In the genomic region with DNA sequence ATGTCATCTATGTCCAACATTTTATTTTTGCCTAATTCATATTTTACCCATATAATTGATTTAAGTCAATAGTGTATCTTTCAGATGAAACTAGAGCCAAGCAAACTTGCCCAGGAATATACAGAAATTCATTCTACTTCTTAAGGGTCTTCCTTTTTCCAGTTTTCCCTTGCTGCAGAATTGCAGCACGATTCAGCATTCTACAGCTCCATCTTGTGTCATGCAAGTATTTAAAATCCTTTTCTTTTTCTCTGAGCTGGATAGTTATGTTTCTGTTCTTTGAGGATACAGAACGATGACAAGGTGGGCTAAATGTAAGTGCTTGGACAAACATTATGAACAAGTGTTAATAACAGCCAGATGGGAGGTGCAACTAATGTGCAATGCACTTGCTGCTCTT, we compare ENCODE assay signal across 14 cellular contexts.
DNase-seq lines count a peak whose midpoint lies in the region; ATAC-seq and TF ChIP-seq lines count a peak whose summit lies in the region.
"Had no signal": no experiment of that assay in that cellular context is flagged by ENCODE, and none has a peak within 500 bp of the region (broad histone marks: within the 10 kb centered on the region; RNA-seq: fewer than 3 reads in every experiment).

No MANE protein-coding gene starts in this region.

- DNase-seq in SK-N-SH (no peak), Panc1 (ENCODE audit: low read depth, low spot score) (no peak), fibroblast of peridontal ligament (ENCODE audit: extremely low read depth) (peak; percentile 47), T-helper 1 cell (no peak), MG63 (no peak), left ventricle myocardium superior (no peak)
- DNase-seq in activated CD4-positive, alpha-beta memory T cell treated with anti-CD3 and anti-CD28 coated beads, Interleukin-2, amount 10 ng/mL, durations not matched to agents 7 days and 5 days, result no peak
- DNase-seq: activated CD4-positive, alpha-beta T cell treated with anti-CD3 and anti-CD28 coated beads for 4 hours; AML-193; mesendoderm; NCI-H2081 treated with DMSO at 0.1 percent for 48 hours; SJCRH30 had no signal

- no peaks in the 10 kb centered on the region for H3K9me3 Mint-ChIP-seq in activated CD4-positive, alpha-beta memory T cell treated with anti-CD3 and anti-CD28 coated beads, Interleukin-2, amount 10 ng/mL, durations not matched to agents 7 days and 5 days

- no peak overlapping the region for H2AFZ ChIP-seq in SK-N-SH (ENCODE audit: low read depth)

- H3K4me3 Mint-ChIP-seq in activated CD4-positive, alpha-beta memory T cell treated with anti-CD3 and anti-CD28 coated beads, Interleukin-2, amount 10 ng/mL, durations not matched to agents 7 days and 5 days, result no peak overlapping the region

- TF ChIP-seq CTCF in SK-N-SH (IDR thresholded peaks at IDR 0.05) (peak; percentile 34; the same call in 1 of the 2 replicates), Panc1 (IDR thresholded peaks at IDR 0.05) (peak; percentile 7; the same call in 1 of the 2 replicates)

- H3K9me2 ChIP-seq in SK-N-SH, result no peaks in the 10 kb centered on the region

- no peak for TF ChIP-seq EP300 in SK-N-SH (IDR thresholded peaks at IDR 0.05; ENCODE audit: borderline replicate concordance in 1 of 2, low read depth in 1 of 2, low read length in 1 of 2)

- intact Hi-C loops in Panc1 (cut with micrococcal nuclease; ENCODE audit: unreplicated experiment), result no loop called here
- intact Hi-C loops in left ventricle myocardium superior (cut with micrococcal nuclease), result no loop called here

- no peaks in the 10 kb centered on the region for H3K79me2 ChIP-seq in SK-N-SH (ENCODE audit: insufficient read depth)

- H3K27me3 ChIP-seq in SK-N-SH (ENCODE audit: insufficient read depth), result no peaks in the 10 kb centered on the region
- no peaks in the 10 kb centered on the region for H3K27me3 ChIP-seq in Panc1 (ENCODE audit: control insufficient read depth, insufficient read depth, low read length)
- H3K27me3 ChIP-seq in MG63, result no peaks in the 10 kb centered on the region
- H3K27me3 ChIP-seq: SJCRH30, suprapubic skin had no signal

- peak; percentile 60 for TF ChIP-seq RAD21 in SK-N-SH (IDR thresholded peaks at IDR 0.05; ENCODE audit: low read length)

- H4K20me1 ChIP-seq in SK-N-SH (ENCODE audit: insufficient read depth), result no peaks in the 10 kb centered on the region

- WGBS in SK-N-SH (ENCODE audit: low lambda C conversion rate), result 6% methylated on average over 2 of the region's 2 CpGs

- no TSS peak for BruUV-seq in Panc1 (replicated peaks; lab: Mats Ljungman, UMichigan)

- H3K27me3 Mint-ChIP-seq in activated CD4-positive, alpha-beta memory T cell treated with anti-CD3 and anti-CD28 coated beads, Interleukin-2, amount 10 ng/mL, durations not matched to agents 7 days and 5 days, result no peaks in the 10 kb centered on the region

- no peak overlapping the region for H3K27ac Mint-ChIP-seq in activated CD4-positive, alpha-beta memory T cell treated with anti-CD3 and anti-CD28 coated beads, Interleukin-2, amount 10 ng/mL, durations not matched to agents 7 days and 5 days

- H3K4me3 ChIP-seq in SK-N-SH (ENCODE audit: low read depth in 2 of 2, low read length in 1 of 2) (no peak overlapping the region), Panc1 (ENCODE audit: low read depth in 2 of 2, low read length in 2 of 2) (no peak overlapping the region), MG63 (no peak overlapping the region)
- H3K4me3 ChIP-seq: SJCRH30, suprapubic skin had no signal

- H3F3A ChIP-seq in SK-N-SH (replicated peaks; ENCODE audit: insufficient read depth), result no peaks in the 10 kb centered on the region

- CTCF ChIA-PET in SK-N-SH (lab: Yijun Ruan, JAX) (interaction anchor here (0.5 to 1.8 kb wide), 5 partner anchors 57 to 1448 kb away, joined by 3 to 15 read pairs (median 3); no protein-coding TSS in a partner anchor), Panc1 (lab: Charles Lee) (no interaction called here)
- CTCF ChIA-PET in activated CD4-positive, alpha-beta memory T cell treated with anti-CD3 and anti-CD28 coated beads, Interleukin-2, amount 10 ng/mL, durations not matched to agents 7 days and 5 days (lab: Charles Lee), result no interaction called here

- H3K36me3 Mint-ChIP-seq in activated CD4-positive, alpha-beta memory T cell treated with anti-CD3 and anti-CD28 coated beads, Interleukin-2, amount 10 ng/mL, durations not matched to agents 7 days and 5 days (ENCODE audit: low read depth), result no peaks in the 10 kb centered on the region

- ATAC-seq in SK-N-SH treated with all-trans-retinoic acid at 6 μM for 48 hours, result no peak
- no peak for ATAC-seq in Panc1
- no peak for ATAC-seq in left ventricle myocardium superior

- H3K4me1 Mint-ChIP-seq in activated CD4-positive, alpha-beta memory T cell treated with anti-CD3 and anti-CD28 coated beads, Interleukin-2, amount 10 ng/mL, durations not matched to agents 7 days and 5 days, result no peaks in the 10 kb centered on the region

- POLR2A ChIA-PET in SK-N-SH (lab: Yijun Ruan, JAX) (no interaction called here), Panc1 (lab: Charles Lee) (no interaction called here)
- POLR2A ChIA-PET in activated CD4-positive, alpha-beta memory T cell treated with anti-CD3 and anti-CD28 coated beads, Interleukin-2, amount 10 ng/mL, durations not matched to agents 7 days and 5 days (lab: Charles Lee), result no interaction called here

- no peak overlapping the region for H3K9ac ChIP-seq in SK-N-SH

- in situ Hi-C loops in Panc1 (cut with HindIII; ENCODE audit: low pct_unique_long_range_greater_than_20kb, low sequenced_read_pairs), result no loop called here

- H3K4me2 ChIP-seq in SK-N-SH, result no peak overlapping the region

- H3K27ac ChIP-seq in SK-N-SH (ENCODE audit: low read depth in 2 of 2, low read length in 1 of 2), result no peak overlapping the region
- H3K27ac ChIP-seq in Panc1 (ENCODE audit: low read length), result no peak overlapping the region
- H3K27ac ChIP-seq: SJCRH30, suprapubic skin had no signal

- H3K36me3 ChIP-seq in SK-N-SH (replicated peaks in 1 of 2; ENCODE audit: control insufficient read depth in 1 of 2, insufficient read depth in 2 of 2, low read length in 1 of 2) (no peaks in the 10 kb centered on the region), Panc1 (ENCODE audit: control insufficient read depth, insufficient read depth, low read length) (no peaks in the 10 kb centered on the region), MG63 (no peaks in the 10 kb centered on the region)
- H3K36me3 ChIP-seq: SJCRH30, suprapubic skin had no signal

- H3K9me3 ChIP-seq in SK-N-SH (no peaks in the 10 kb centered on the region; the same call in 1 of the 2 replicates), Panc1 (ENCODE audit: control insufficient read depth, insufficient read depth, low read depth, low read length) (no peaks in the 10 kb centered on the region), MG63 (no peaks in the 10 kb centered on the region)
- H3K9me3 ChIP-seq: SJCRH30, suprapubic skin had no signal

- no peaks in the 10 kb centered on the region for H3K4me1 ChIP-seq in SK-N-SH (ENCODE audit: control insufficient read depth in 1 of 2, insufficient read depth in 2 of 2, low read depth in 1 of 2, low read length in 1 of 2)
- no peaks in the 10 kb centered on the region for H3K4me1 ChIP-seq in Panc1 (ENCODE audit: control insufficient read depth, insufficient read depth, low read length)
- H3K4me1 ChIP-seq: suprapubic skin had no signal

TF ChIP-seq in SK-N-SH, 30 proteins besides CTCF, POLR2A, EP300 and RAD21 (continues in another document):
- TF ChIP-seq RCOR1 (IDR thresholded peaks at IDR 0.05; ENCODE audit: low read length), result no peak
- no peak for TF ChIP-seq NFIC (IDR thresholded peaks at IDR 0.05; ENCODE audit: borderline replicate concordance)
- TF ChIP-seq, protein P1, sequence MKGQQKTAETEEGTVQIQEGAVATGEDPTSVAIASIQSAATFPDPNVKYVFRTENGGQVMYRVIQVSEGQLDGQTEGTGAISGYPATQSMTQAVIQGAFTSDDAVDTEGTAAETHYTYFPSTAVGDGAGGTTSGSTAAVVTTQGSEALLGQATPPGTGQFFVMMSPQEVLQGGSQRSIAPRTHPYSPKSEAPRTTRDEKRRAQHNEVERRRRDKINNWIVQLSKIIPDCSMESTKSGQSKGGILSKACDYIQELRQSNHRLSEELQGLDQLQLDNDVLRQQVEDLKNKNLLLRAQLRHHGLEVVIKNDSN (IDR thresholded peaks at IDR 0.05; ENCODE audit: borderline replicate concordance, low read depth), result no peak
- no peak for TF ChIP-seq YY1 (IDR thresholded peaks at IDR 0.05; ENCODE audit: low read depth)
- no peak for TF ChIP-seq MXI1 (IDR thresholded peaks at IDR 0.05; ENCODE audit: low read depth, low read length)
- TF ChIP-seq, protein P2, sequence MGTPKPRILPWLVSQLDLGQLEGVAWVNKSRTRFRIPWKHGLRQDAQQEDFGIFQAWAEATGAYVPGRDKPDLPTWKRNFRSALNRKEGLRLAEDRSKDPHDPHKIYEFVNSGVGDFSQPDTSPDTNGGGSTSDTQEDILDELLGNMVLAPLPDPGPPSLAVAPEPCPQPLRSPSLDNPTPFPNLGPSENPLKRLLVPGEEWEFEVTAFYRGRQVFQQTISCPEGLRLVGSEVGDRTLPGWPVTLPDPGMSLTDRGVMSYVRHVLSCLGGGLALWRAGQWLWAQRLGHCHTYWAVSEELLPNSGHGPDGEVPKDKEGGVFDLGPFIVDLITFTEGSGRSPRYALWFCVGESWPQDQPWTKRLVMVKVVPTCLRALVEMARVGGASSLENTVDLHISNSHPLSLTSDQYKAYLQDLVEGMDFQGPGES (IDR thresholded peaks at IDR 0.05; ENCODE audit: low read depth, low read length), result no peak

TF ChIP-seq in SK-N-SH treated with all-trans-retinoic acid at 6 μM for 48 hours, 23 proteins besides CTCF, POLR2A, EP300 and RAD21 (continues in another document):
- TF ChIP-seq ZNF8 (CRISPR knock-in tag; IDR thresholded peaks at IDR 0.05) (no peak), CSDC2 (CRISPR knock-in tag; IDR thresholded peaks at IDR 0.05) (no peak), TCF4 (CRISPR knock-in tag; IDR thresholded peaks at IDR 0.05; ENCODE audit: borderline replicate concordance) (no peak), CSRNP3 (CRISPR knock-in tag; IDR thresholded peaks at IDR 0.05) (no peak), ZFP30 (CRISPR knock-in tag; IDR thresholded peaks at IDR 0.05) (no peak), PPARA (CRISPR knock-in tag; IDR thresholded peaks at IDR 0.05; ENCODE audit: borderline replicate concordance) (no peak)
